ENCODE assay signal across 11 cellular contexts in genomic region chr7:147635288-147635687, GRCh38.
"Had no signal": no experiment of that assay in that cellular context is flagged by ENCODE, and none has a peak within 500 bp of the region (broad histone marks: within the 10 kb centered on the region; RNA-seq: fewer than 3 reads in every experiment).

No MANE protein-coding gene starts in this region.

- H3K36me3 ChIP-seq: HAP-1 had no signal

- H2AFZ ChIP-seq: GM23248, GM23338 had no signal

- H3K27ac ChIP-seq: GM23248 had no signal

- H3K4me3 Mint-ChIP-seq: GM23338, H9, HFFc6 had no signal

- H3K27ac Mint-ChIP-seq: GM23338, H9, HFFc6 had no signal

- H3K4me3 ChIP-seq: GM23248, GM23338, HAP-1 had no signal

- ATAC-seq: GM23338, HCT116 had no signal

- H3K9me3 ChIP-seq: HAP-1 had no signal

- H3K4me1 ChIP-seq: HAP-1 had no signal

- H3K9ac ChIP-seq: GM23248 had no signal

- H3K4me2 ChIP-seq: GM23338 had no signal

- DNase-seq: GM23248, GOT3, H7, H9, HCEC 1CT, HFFc6 had no signal

- FAIRE-seq: H1, H54 had no signal
